1 cellular context compared by ENCODE assay signal in the genomic region with DNA sequence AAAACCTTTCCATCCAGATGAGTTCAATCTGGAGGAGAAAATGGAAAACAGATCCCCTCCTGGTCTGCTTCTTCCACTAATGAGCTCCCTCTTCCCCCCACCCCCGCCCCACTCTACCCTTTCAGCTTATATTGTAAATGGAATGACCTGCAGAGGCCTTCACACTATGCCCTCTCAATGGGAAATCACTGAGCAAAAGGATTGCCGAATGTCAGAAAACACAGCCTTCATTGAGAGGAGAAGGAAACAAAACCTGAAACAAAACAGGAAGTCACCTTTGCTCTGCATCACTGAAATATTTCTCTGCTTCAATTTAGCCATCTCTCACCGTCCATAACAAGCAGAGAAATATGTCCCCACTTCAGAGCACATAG.
A peak's percentile ranks its signal among the peaks of the same experiment; 100 is the strongest.
TF ChIP-seq lines count a peak whose summit lies in the region.

No MANE protein-coding gene starts in this region.

TF ChIP-seq in SK-N-SH, 30 proteins besides CTCF, POLR2A, EP300 and RAD21 (continued from another document):
- TF ChIP-seq GABPA (IDR thresholded peaks at IDR 0.05; ENCODE audit: low read depth): no peak
- TF ChIP-seq CHD2 (IDR thresholded peaks at IDR 0.05; ENCODE audit: low read length, partially characterized antibody): peak; percentile 22
- TF ChIP-seq, protein P1, sequence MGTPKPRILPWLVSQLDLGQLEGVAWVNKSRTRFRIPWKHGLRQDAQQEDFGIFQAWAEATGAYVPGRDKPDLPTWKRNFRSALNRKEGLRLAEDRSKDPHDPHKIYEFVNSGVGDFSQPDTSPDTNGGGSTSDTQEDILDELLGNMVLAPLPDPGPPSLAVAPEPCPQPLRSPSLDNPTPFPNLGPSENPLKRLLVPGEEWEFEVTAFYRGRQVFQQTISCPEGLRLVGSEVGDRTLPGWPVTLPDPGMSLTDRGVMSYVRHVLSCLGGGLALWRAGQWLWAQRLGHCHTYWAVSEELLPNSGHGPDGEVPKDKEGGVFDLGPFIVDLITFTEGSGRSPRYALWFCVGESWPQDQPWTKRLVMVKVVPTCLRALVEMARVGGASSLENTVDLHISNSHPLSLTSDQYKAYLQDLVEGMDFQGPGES (IDR thresholded peaks at IDR 0.05; ENCODE audit: low read depth, low read length): no peak
- no peak for TF ChIP-seq TAF1 (IDR thresholded peaks at IDR 0.05; ENCODE audit: borderline replicate concordance, low read depth, low read length)
